14 cellular contexts compared by ENCODE assay signal in the genomic region with DNA sequence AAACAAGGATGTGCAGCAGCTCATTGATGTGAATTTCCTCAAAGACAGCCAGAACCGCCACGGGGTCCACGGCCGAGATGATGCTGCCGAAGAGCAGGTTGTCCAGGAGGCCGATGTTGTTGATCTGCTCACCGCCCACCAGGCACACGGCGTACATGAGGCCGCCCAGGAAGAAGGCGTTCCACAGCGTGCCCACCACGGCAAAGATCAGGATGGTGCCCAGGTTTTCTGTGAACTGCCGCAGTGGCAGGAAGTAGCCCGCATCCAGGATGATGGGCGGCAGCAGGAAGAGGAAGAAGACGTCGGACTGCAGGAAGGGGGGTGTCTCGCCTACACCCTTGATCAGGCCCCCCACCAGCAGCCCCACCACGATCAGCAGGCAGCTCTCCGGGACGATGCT. TPM values are rescaled to one million over a fixed set of nuclear protein-coding genes. Genes with fewer than 3 reads are reported as not detected.
DNase-seq lines count a peak whose midpoint lies in the region; ATAC-seq and TF ChIP-seq lines count a peak whose summit lies in the region.
"Had no signal": no experiment of that assay in that cellular context is flagged by ENCODE, and none has a peak within 500 bp of the region (broad histone marks: within the 10 kb centered on the region; RNA-seq: fewer than 3 reads in every experiment).

No MANE protein-coding gene starts in this region.

- ATAC-seq in lower lobe of right lung, result no peak
- ATAC-seq in HG03045 (IDR thresholded peaks at IDR 0.05; ENCODE audit: unreplicated experiment), result no peak
- ATAC-seq: left cardiac atrium, right lobe of liver had no signal

- no peaks in the 10 kb centered on the region for H3K9me3 Mint-ChIP-seq in activated naive CD4-positive, alpha-beta T cell treated with anti-CD3 and anti-CD28 coated beads, Interleukin-2, amount 50 U/mL, for 24 hours
- no peaks in the 10 kb centered on the region for H3K9me3 Mint-ChIP-seq in activated naive CD8-positive, alpha-beta T cell treated with anti-CD3 and anti-CD28 coated beads for 36 hours

- H3K4me3 Mint-ChIP-seq in activated naive CD4-positive, alpha-beta T cell treated with anti-CD3 and anti-CD28 coated beads, Interleukin-2, amount 50 U/mL, for 24 hours, result peak overlapping the region; percentile 51
- H3K4me3 Mint-ChIP-seq in activated naive CD8-positive, alpha-beta T cell treated with anti-CD3 and anti-CD28 coated beads for 36 hours, result peak overlapping the region; percentile 80

- H3K9me3 ChIP-seq in lower lobe of right lung, result no peaks in the 10 kb centered on the region
- H3K9me3 ChIP-seq: adrenal gland, right lobe of liver had no signal

- no peak for TF ChIP-seq CTCF in lower lobe of right lung (IDR thresholded peaks at IDR 0.05)

- H3K27ac ChIP-seq in lower lobe of right lung, result peak overlapping the region; percentile 73
- H3K27ac ChIP-seq: right lobe of liver had no signal

- no peak for DNase-seq in activated naive CD4-positive, alpha-beta T cell treated with Interleukin-2 at 50 U/mL for 16 hours
- peak; percentile 43 for DNase-seq in activated naive CD8-positive, alpha-beta T cell treated with anti-CD3 and anti-CD28 coated beads for 36 hours
- DNase-seq in lower lobe of right lung (no peak), NCI-H1436 (lab: John Stamatoyannopoulos, UW) (no peak), NCI-H82 treated with DMSO at 0.1 percent for 48 hours (lab: John Stamatoyannopoulos, UW; ENCODE audit: unreplicated experiment) (no peak), cortex of kidney (lab: John Stamatoyannopoulos, UW) (no peak)
- DNase-seq: adrenal gland, left cardiac atrium, NCI-H1417 treated with DMSO at 0.1 percent for 48 hours, NCI-H2171 treated with DMSO at 0.1 percent for 48 hours, right lobe of liver, SW 1271 had no signal

- H3K36me3 ChIP-seq in lower lobe of right lung, result peaks cover 13% of the 10 kb centered on the region
- H3K36me3 ChIP-seq: right lobe of liver had no signal

- no peaks in the 10 kb centered on the region for H3K36me3 Mint-ChIP-seq in activated naive CD4-positive, alpha-beta T cell treated with anti-CD3 and anti-CD28 coated beads, Interleukin-2, amount 50 U/mL, for 24 hours
- H3K36me3 Mint-ChIP-seq in activated naive CD8-positive, alpha-beta T cell treated with anti-CD3 and anti-CD28 coated beads for 36 hours, result peaks cover 40% of the 10 kb centered on the region

- peaks cover 63% of the 10 kb centered on the region for H3K4me1 Mint-ChIP-seq in activated naive CD4-positive, alpha-beta T cell treated with anti-CD3 and anti-CD28 coated beads, Interleukin-2, amount 50 U/mL, for 24 hours
- H3K4me1 Mint-ChIP-seq in activated naive CD8-positive, alpha-beta T cell treated with anti-CD3 and anti-CD28 coated beads for 36 hours, result peaks cover 46% of the 10 kb centered on the region

- peak overlapping the region; percentile 96 for H3K27ac Mint-ChIP-seq in activated naive CD4-positive, alpha-beta T cell treated with anti-CD3 and anti-CD28 coated beads, Interleukin-2, amount 50 U/mL, for 24 hours
- peak overlapping the region; percentile 93 for H3K27ac Mint-ChIP-seq in activated naive CD8-positive, alpha-beta T cell treated with anti-CD3 and anti-CD28 coated beads for 36 hours

- no peaks in the 10 kb centered on the region for H3K27me3 ChIP-seq in lower lobe of right lung (ENCODE audit: low read depth)
- H3K27me3 ChIP-seq: adrenal gland, right lobe of liver had no signal

- H3K27me3 Mint-ChIP-seq in activated naive CD4-positive, alpha-beta T cell treated with anti-CD3 and anti-CD28 coated beads, Interleukin-2, amount 50 U/mL, for 24 hours, result no peaks in the 10 kb centered on the region
- H3K27me3 Mint-ChIP-seq in activated naive CD8-positive, alpha-beta T cell treated with anti-CD3 and anti-CD28 coated beads for 36 hours, result no peaks in the 10 kb centered on the region

- H3K4me3 ChIP-seq in lower lobe of right lung, result no peak overlapping the region
- H3K4me3 ChIP-seq: adrenal gland, right lobe of liver had no signal

- H3K4me1 ChIP-seq in lower lobe of right lung, result peaks cover 85% of the 10 kb centered on the region

- intact Hi-C loops in lower lobe of right lung (cut with DNase I), result no loop called here

RNA-seq across cellular contexts. Expression of gene SLC9A1, which starts 41.1 kb away (rescaled TPM):
- 10 to 100 TPM; 19.8 to 22.4 TPM for total RNA-seq in activated naive CD8-positive, alpha-beta T cell treated with anti-CD3 and anti-CD28 coated beads for 36 hours
- 57.7 TPM for total RNA-seq in lower lobe of right lung
